Comparison of ENCODE assay signal across 9 cellular contexts in the genomic region with DNA sequence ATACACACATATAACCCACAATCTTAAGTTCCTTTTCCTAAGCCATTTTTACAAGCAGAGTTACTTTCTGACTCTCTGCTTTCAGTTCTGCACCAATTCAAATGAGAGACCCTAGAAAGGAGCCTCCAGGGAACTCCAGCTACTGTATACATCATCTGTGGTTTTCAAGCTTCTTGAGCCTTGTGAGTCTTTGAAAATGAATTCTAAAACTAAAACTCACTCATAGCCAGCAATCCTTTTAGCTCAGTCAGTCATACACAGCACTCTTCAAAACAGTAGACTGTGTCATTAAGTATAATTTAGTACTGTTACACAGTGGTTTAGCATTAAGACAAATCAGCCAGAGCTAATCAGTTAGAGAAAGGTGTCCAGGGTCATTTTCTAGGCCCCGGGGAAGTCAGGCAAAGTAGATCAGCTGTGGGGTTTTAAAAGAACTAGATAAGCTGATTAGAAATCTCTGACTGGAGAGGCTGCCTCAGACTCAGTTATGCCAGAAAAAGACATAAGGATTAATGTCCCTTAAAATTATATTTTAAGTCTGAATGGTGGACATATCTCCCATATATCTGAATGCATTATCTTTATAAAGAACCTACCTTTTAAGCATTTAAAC.
DNase-seq lines count a peak whose midpoint lies in the region; ATAC-seq lines count a peak whose summit lies in the region.
"Had no signal": no experiment of that assay in that cellular context is flagged by ENCODE, and none has a peak within 500 bp of the region (broad histone marks: within the 10 kb centered on the region; RNA-seq: fewer than 3 reads in every experiment).

No MANE protein-coding gene starts in this region.

- DNase-seq in EH (ENCODE audit: low read depth) (peak; percentile 92), HAP-1 (ENCODE audit: low spot score in 2 of 2) (peak; percentile 32 to 41), NCI-H226 (peak; percentile 59), glomerular visceral epithelial cell (ENCODE audit: extremely low spot score) (peak; percentile 58), GOT3 (lab: John Stamatoyannopoulos, UW) (no peak)
- no peak for DNase-seq in activated effector memory CD4-positive, alpha-beta T cell treated with anti-CD3 and anti-CD28 coated beads, Interleukin-2, amount 50 U/mL, for 16 hours
- DNase-seq in activated CD4-positive, alpha-beta T cell treated with anti-CD3 and anti-CD28 coated beads, Interleukin-2, amount 50 U/mL, for 48 hours = no peak
- DNase-seq: effector memory CD8-positive, alpha-beta T cell had no signal

- peaks cover 34% of the 10 kb centered on the region for H3K4me1 ChIP-seq in HAP-1

- H3K4me3 ChIP-seq in HAP-1 = no peak overlapping the region

- H3K27me3 ChIP-seq in HAP-1 (ENCODE audit: low read depth) = no peaks in the 10 kb centered on the region

- no peaks in the 10 kb centered on the region for H3K9me3 ChIP-seq in HAP-1

- H3K36me3 ChIP-seq in HAP-1 (replicated peaks) = no peaks in the 10 kb centered on the region

- in situ Hi-C loops in HAP-1 (cut with MboI; ENCODE audit: low sequenced_read_pairs) = no loop called here

- ATAC-seq in HG03280 (IDR thresholded peaks at IDR 0.05; ENCODE audit: unreplicated experiment) = no peak
- ATAC-seq: effector memory CD8-positive, alpha-beta T cell had no signal

Comparison
In these comparisons a context has a peak if more than half of its experiments do, and no peak if none do; other contexts are left out.
1. DNase-seq: peak in EH (single experiment), HAP-1 (2 of 2), NCI-H226 (single experiment) and glomerular visceral epithelial cell (single experiment); none in activated effector memory CD4-positive, alpha-beta T cell treated with anti-CD3 and anti-CD28 coated beads, Interleukin-2, amount 50 U/mL, for 16 hours (single experiment), activated CD4-positive, alpha-beta T cell treated with anti-CD3 and anti-CD28 coated beads, Interleukin-2, amount 50 U/mL, for 48 hours (0 of 2) and GOT3 (single experiment).